Comparison of ENCODE assay signal across 17 cellular contexts in the genomic region with DNA sequence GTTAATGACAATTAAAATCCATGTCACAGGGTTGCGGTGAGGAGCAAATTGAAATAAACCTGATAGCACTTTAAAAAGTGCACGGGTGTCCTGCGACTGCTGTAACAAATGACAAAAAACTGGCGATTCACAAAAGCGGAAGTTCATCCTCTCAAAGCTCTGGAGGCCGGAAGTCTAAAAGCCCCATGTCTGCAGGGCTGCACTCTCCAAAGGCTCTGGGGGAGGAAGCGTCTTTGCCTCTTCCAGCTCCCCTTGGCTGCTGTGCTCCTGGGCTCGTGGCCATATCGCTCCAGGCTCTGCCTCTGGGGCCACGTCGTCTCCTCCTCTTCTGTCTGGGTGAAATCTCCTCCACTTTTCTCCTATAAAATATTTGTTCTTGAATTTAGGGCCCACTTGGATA.
DNase-seq lines count a peak whose midpoint lies in the region; ATAC-seq and TF ChIP-seq lines count a peak whose summit lies in the region.
"Had no signal": no experiment of that assay in that cellular context is flagged by ENCODE, and none has a peak within 500 bp of the region (broad histone marks: within the 10 kb centered on the region; RNA-seq: fewer than 3 reads in every experiment).

No MANE protein-coding gene starts in this region.

- H3K36me3 ChIP-seq in SK-N-MC (ENCODE audit: insufficient read depth, low read length), result no peaks in the 10 kb centered on the region
- no peaks in the 10 kb centered on the region for H3K36me3 ChIP-seq in breast epithelium
- H3K36me3 ChIP-seq: BLaER1 had no signal

- H3K9ac ChIP-seq in SK-N-MC (ENCODE audit: insufficient read length), result no peak overlapping the region
- H3K9ac ChIP-seq: BLaER1 had no signal

- H3K4me3 ChIP-seq in SK-N-MC, result no peak overlapping the region
- no peak overlapping the region for H3K4me3 ChIP-seq in breast epithelium
- H3K4me3 ChIP-seq: BLaER1 had no signal

- intact Hi-C loops in breast epithelium (cut with DNase I; ENCODE audit: low total_unique reads), result no loop called here

- peaks cover 6% of the 10 kb centered on the region for H3K9me3 Mint-ChIP-seq in activated CD4-positive, alpha-beta memory T cell treated with anti-CD3 and anti-CD28 coated beads, Interleukin-2, amount 10 ng/mL, durations not matched to agents 7 days and 5 days

- DNase-seq in activated effector memory CD4-positive, alpha-beta T cell treated with anti-CD3 and anti-CD28 coated beads, Interleukin-2, amount 50 U/mL, for 16 hours, result peak; percentile 28
- DNase-seq in activated effector memory CD4-positive, alpha-beta T cell treated with Interleukin-2 at 50 U/mL for 16 hours, result no peak
- DNase-seq in SK-N-MC (ENCODE audit: low read depth, low spot score) (peak; percentile 20), ecto neural progenitor cell (ENCODE audit: low spot score) (peak; percentile 37), globus pallidus (ENCODE audit: low spot score) (no peak), breast epithelium (ENCODE audit: low spot score in 2 of 2) (no peak)
- DNase-seq in activated CD4-positive, alpha-beta memory T cell treated with anti-CD3 and anti-CD28 coated beads, Interleukin-2, amount 10 ng/mL, durations not matched to agents 7 days and 5 days, result no peak
- DNase-seq: 8988T; AML-193; Caco-2; CD8-positive, alpha-beta memory T cell; DND-41; GDM1; HCEC 1CT; HFFc6 had no signal

- H3K36me3 Mint-ChIP-seq in activated CD4-positive, alpha-beta memory T cell treated with anti-CD3 and anti-CD28 coated beads, Interleukin-2, amount 10 ng/mL, durations not matched to agents 7 days and 5 days (ENCODE audit: low read depth), result no peaks in the 10 kb centered on the region
- H3K36me3 Mint-ChIP-seq: CD8-positive, alpha-beta memory T cell had no signal

- no peaks in the 10 kb centered on the region for H3K4me1 Mint-ChIP-seq in activated CD4-positive, alpha-beta memory T cell treated with anti-CD3 and anti-CD28 coated beads, Interleukin-2, amount 10 ng/mL, durations not matched to agents 7 days and 5 days
- H3K4me1 Mint-ChIP-seq: CD8-positive, alpha-beta memory T cell had no signal

- no peaks in the 10 kb centered on the region for H3K4me1 ChIP-seq in breast epithelium
- H3K4me1 ChIP-seq: BLaER1, Caco-2 had no signal

- no peak for TF ChIP-seq POLR2A in breast epithelium (IDR thresholded peaks at IDR 0.05)

- H3K9me3 ChIP-seq in SK-N-MC (ENCODE audit: low read depth, low read length), result no peaks in the 10 kb centered on the region
- H3K9me3 ChIP-seq in breast epithelium, result no peaks in the 10 kb centered on the region
- H3K9me3 ChIP-seq: BLaER1, Caco-2 had no signal

- H3K27ac ChIP-seq in SK-N-MC, result no peak overlapping the region
- H3K27ac ChIP-seq in breast epithelium, result no peak overlapping the region
- H3K27ac ChIP-seq: BLaER1 had no signal

- no peak for ATAC-seq in GM21360 (IDR thresholded peaks at IDR 0.05; ENCODE audit: unreplicated experiment)

- no peaks in the 10 kb centered on the region for H3K27me3 ChIP-seq in breast epithelium
- H3K27me3 ChIP-seq: BLaER1 had no signal

- H3K27ac Mint-ChIP-seq in activated CD4-positive, alpha-beta memory T cell treated with anti-CD3 and anti-CD28 coated beads, Interleukin-2, amount 10 ng/mL, durations not matched to agents 7 days and 5 days, result no peak overlapping the region
- H3K27ac Mint-ChIP-seq: HFFc6 had no signal

- POLR2A ChIA-PET in activated CD4-positive, alpha-beta memory T cell treated with anti-CD3 and anti-CD28 coated beads, Interleukin-2, amount 10 ng/mL, durations not matched to agents 7 days and 5 days (lab: Charles Lee), result no interaction called here

- CTCF ChIA-PET in activated CD4-positive, alpha-beta memory T cell treated with anti-CD3 and anti-CD28 coated beads, Interleukin-2, amount 10 ng/mL, durations not matched to agents 7 days and 5 days (lab: Charles Lee), result no interaction called here

- TF ChIP-seq CTCF in breast epithelium (IDR thresholded peaks at IDR 0.05), result no peak

- H3K27me3 Mint-ChIP-seq in activated CD4-positive, alpha-beta memory T cell treated with anti-CD3 and anti-CD28 coated beads, Interleukin-2, amount 10 ng/mL, durations not matched to agents 7 days and 5 days, result no peaks in the 10 kb centered on the region
- H3K27me3 Mint-ChIP-seq: CD8-positive, alpha-beta memory T cell had no signal

- H3K4me3 Mint-ChIP-seq in activated CD4-positive, alpha-beta memory T cell treated with anti-CD3 and anti-CD28 coated beads, Interleukin-2, amount 10 ng/mL, durations not matched to agents 7 days and 5 days, result no peak overlapping the region
- H3K4me3 Mint-ChIP-seq: CD8-positive, alpha-beta memory T cell; HFFc6 had no signal

Comparison
In these comparisons a context has a peak if more than half of its experiments do, and no peak if none do; other contexts are left out.
1. DNase-seq: peak in activated effector memory CD4-positive, alpha-beta T cell treated with anti-CD3 and anti-CD28 coated beads, Interleukin-2, amount 50 U/mL, for 16 hours (single experiment), SK-N-MC (single experiment) and ecto neural progenitor cell (single experiment); none in activated effector memory CD4-positive, alpha-beta T cell treated with Interleukin-2 at 50 U/mL for 16 hours (single experiment), globus pallidus (single experiment), activated CD4-positive, alpha-beta memory T cell treated with anti-CD3 and anti-CD28 coated beads, Interleukin-2, amount 10 ng/mL, durations not matched to agents 7 days and 5 days (single experiment) and breast epithelium (0 of 2).